ENCODE assay signal across 10 cellular contexts in genomic region chr2:69163556-69163955, GRCh38.
DNase-seq lines count a peak whose midpoint lies in the region; ATAC-seq and TF ChIP-seq lines count a peak whose summit lies in the region.
"Had no signal": no experiment of that assay in that cellular context is flagged by ENCODE, and none has a peak within 500 bp of the region (broad histone marks: within the 10 kb centered on the region; RNA-seq: fewer than 3 reads in every experiment).

No MANE protein-coding gene starts in this region.

- H3K4ac ChIP-seq in IMR-90 (ENCODE audit: low read depth, low read length) (peak overlapping the region; percentile 76), mesendoderm (ENCODE audit: low read depth, low read length) (peak overlapping the region; percentile 17)

- no peak for DNase-seq in IMR-90
- DNase-seq in caudate nucleus (lab: John Stamatoyannopoulos, UW) = no peak
- DNase-seq in mesendoderm = no peak
- DNase-seq in transverse colon = no peak
- no peak for DNase-seq in HAP-1 (ENCODE audit: low spot score in 2 of 2)
- no peak for DNase-seq in right lobe of liver
- DNase-seq in HUDEP-2 (lab: John Stamatoyannopoulos, UW; ENCODE audit: unreplicated experiment in 76 of 76) = no peak
- DNase-seq: central memory CD4-positive, alpha-beta T cell; NCI-H187; NCI-H526 treated with DMSO at 0.1 percent for 48 hours had no signal

- no peak for TF ChIP-seq POLR2A in IMR-90 (IDR thresholded peaks at IDR 0.05; ENCODE audit: low read depth, low read length)
- no peak for TF ChIP-seq POLR2A in transverse colon (IDR thresholded peaks at IDR 0.05)
- TF ChIP-seq POLR2A in right lobe of liver (IDR thresholded peaks at IDR 0.05) = no peak

- H4K20me1 ChIP-seq in IMR-90 (ENCODE audit: insufficient read depth, low read length) = no peaks in the 10 kb centered on the region; the same call in 1 of the 2 replicates

- H3K9me1 ChIP-seq in IMR-90 (ENCODE audit: insufficient read depth, low read length) = peaks cover 31% of the 10 kb centered on the region

- intact Hi-C loops in IMR-90 (cut with micrococcal nuclease) = loop anchor here (2.0 kb wide), 1 partner anchor 143 kb away; no protein-coding TSS in a partner anchor
- intact Hi-C loops in transverse colon (cut with DNase I; ENCODE audit: low total_unique reads) = no loop called here
- intact Hi-C loops in right lobe of liver (cut with DNase I) = no loop called here

- CTCF ChIA-PET in IMR-90 (lab: Yijun Ruan, JAX) = no interaction called here

- no CpG with 5 or more reads among the region's 7 CpGs for WGBS in IMR-90 (ENCODE audit: extremely low coverage in 2 of 2, insufficient read length in 1 of 2), 2 experiments
- WGBS in mesendoderm (ENCODE audit: extremely low coverage, insufficient coverage, low lambda C conversion rate) = no CpG with 5 or more reads among the region's 7 CpGs
- 78 to 94% methylated on average over 7 of the region's 7 CpGs for WGBS in transverse colon (ENCODE audit: low coverage in 1 of 2), 2 donors
- 86% methylated on average over 7 of the region's 7 CpGs for WGBS in right lobe of liver (ENCODE audit: insufficient coverage, low coverage, low lambda C conversion rate, missing lambda C conversion rate)

- H3K79me1 ChIP-seq in IMR-90 (ENCODE audit: low read depth in 1 of 2, low read length in 2 of 2) = peaks cover 22 to 69% of the 10 kb centered on the region in 2 experiments; a peak in 3 of 4 replicates
- no peaks in the 10 kb centered on the region for H3K79me1 ChIP-seq in mesendoderm (ENCODE audit: low read length)

- H4K8ac ChIP-seq in IMR-90 (ENCODE audit: low read depth in 2 of 2, low read length in 2 of 2) (peak overlapping the region; percentile 38 to 86), mesendoderm (ENCODE audit: low read depth, low read length) (no peak overlapping the region)

- H3K4me2 ChIP-seq in IMR-90 (ENCODE audit: low read depth, low read length) = no peak overlapping the region; the same call in 1 of the 2 replicates
- no peak overlapping the region for H3K4me2 ChIP-seq in mesendoderm (ENCODE audit: low read length)

- peak overlapping the region; percentile 90 for H4K91ac ChIP-seq in IMR-90 (ENCODE audit: insufficient read depth, low read depth, low read length)

- H3K9ac ChIP-seq in IMR-90 (ENCODE audit: low read depth, low read length) (no peak overlapping the region; the same call in 1 of the 2 replicates), mesendoderm (ENCODE audit: low read length) (no peak overlapping the region)

- no peak for ATAC-seq in IMR-90 (ENCODE audit: low read depth)
- no peak for ATAC-seq in right lobe of liver

- H3K23ac ChIP-seq in IMR-90 (ENCODE audit: low read depth, low read length) (peak overlapping the region; percentile 97), mesendoderm (ENCODE audit: low read length) (peak overlapping the region; percentile 7)

- TF ChIP-seq RAD21 in IMR-90 (IDR thresholded peaks at IDR 0.05; ENCODE audit: low read length) = no peak

- in situ Hi-C loops in IMR-90 (cut with MboI; ENCODE audit: low sequenced_read_pairs) (no loop called here), transverse colon (cut with MboI; ENCODE audit: low pct_ligation_motif_present in 1 of 4, low pct_unique_long_range_greater_than_20kb in 1 of 4, low sequenced_read_pairs in 3 of 4) (no loop called here), HAP-1 (cut with MboI; ENCODE audit: low sequenced_read_pairs) (no loop called here)

- peak overlapping the region; percentile 69 for H4K5ac ChIP-seq in IMR-90 (ENCODE audit: low read depth, low read length)
- no peak overlapping the region for H4K5ac ChIP-seq in mesendoderm (ENCODE audit: low read length)

- H3K27ac ChIP-seq in IMR-90 (ENCODE audit: insufficient read depth, low read length) = peak overlapping the region; percentile 27
- peak overlapping the region; percentile 48 for H3K27ac ChIP-seq in caudate nucleus (ENCODE audit: low read depth, low read length)
- H3K27ac ChIP-seq in mesendoderm (ENCODE audit: low read depth, low read length) = peak overlapping the region; percentile 80
- peak overlapping the region; percentile 65 to 75 (median 70) for H3K27ac ChIP-seq in transverse colon
- H3K27ac ChIP-seq in right lobe of liver = peak overlapping the region in 1 of 3 donors; percentile 32

- H3K56ac ChIP-seq in IMR-90 (ENCODE audit: extremely low read depth, insufficient read depth, low read length) = peak overlapping the region; percentile 67
- peak overlapping the region; percentile 35 for H3K56ac ChIP-seq in mesendoderm (ENCODE audit: low read length)

- H3K4me3 ChIP-seq in IMR-90 (ENCODE audit: insufficient read depth, low read depth, low read length) (no peak overlapping the region), mesendoderm (ENCODE audit: low read length) (no peak overlapping the region), transverse colon (no peak overlapping the region), HAP-1 (no peak overlapping the region), right lobe of liver (no peak overlapping the region)

- peak overlapping the region; percentile 97; the same call in 2 of the 3 replicates for H2BK15ac ChIP-seq in IMR-90 (ENCODE audit: low read depth, low read length)
- no peak overlapping the region for H2BK15ac ChIP-seq in mesendoderm (replicated peaks; ENCODE audit: low read depth)

- H3K14ac ChIP-seq in IMR-90 (replicated peaks; ENCODE audit: low read depth, low read length) = peak overlapping the region; percentile 90

- H3K18ac ChIP-seq in IMR-90 (ENCODE audit: low read depth, low read length) (peak overlapping the region; percentile 92), mesendoderm (ENCODE audit: low read length) (peak overlapping the region; percentile 36)

- BruUV-seq in IMR-90 (replicated peaks; lab: Mats Ljungman, UMichigan) = no TSS peak

- H2BK120ac ChIP-seq in IMR-90 (ENCODE audit: low read depth, low read length) (peak overlapping the region; percentile 97), mesendoderm (ENCODE audit: low read depth, low read length) (peak overlapping the region; percentile 65)

- H3K9me3 ChIP-seq in IMR-90 (ENCODE audit: control insufficient read depth, insufficient read depth, low read length) (no peaks in the 10 kb centered on the region), transverse colon (no peaks in the 10 kb centered on the region), HAP-1 (no peaks in the 10 kb centered on the region), right lobe of liver (no peaks in the 10 kb centered on the region)

- H2AK5ac ChIP-seq in IMR-90 (ENCODE audit: low read depth, low read length) (peak overlapping the region; percentile 98), mesendoderm (ENCODE audit: low read length) (peak overlapping the region; percentile 6)

- H3K4me1 ChIP-seq in IMR-90 (ENCODE audit: control insufficient read depth, insufficient read depth, low read length) (peaks cover 21% of the 10 kb centered on the region), mesendoderm (ENCODE audit: control insufficient read depth, low read depth, low read length) (peaks cover 31% of the 10 kb centered on the region), transverse colon (peaks cover 17 to 48% (median 19%) of the 10 kb centered on the region in 4 donors), HAP-1 (peaks cover 6% of the 10 kb centered on the region; the same call in 1 of the 2 replicates), right lobe of liver (peaks cover 0 to 14% (median 0%) of the 10 kb centered on the region in 4 donors)

- no peak overlapping the region for H2AFZ ChIP-seq in IMR-90 (replicated peaks; ENCODE audit: low read length, poor library complexity)

- peaks cover 39% of the 10 kb centered on the region for H3K36me3 ChIP-seq in IMR-90 (ENCODE audit: control insufficient read depth, insufficient read depth, low read length)
- no peaks in the 10 kb centered on the region for H3K36me3 ChIP-seq in mesendoderm (ENCODE audit: control insufficient read depth, insufficient read depth, low read length)
- no peaks in the 10 kb centered on the region for H3K36me3 ChIP-seq in transverse colon
- H3K36me3 ChIP-seq in HAP-1 (replicated peaks) = no peaks in the 10 kb centered on the region
- H3K36me3 ChIP-seq in right lobe of liver = no peaks in the 10 kb centered on the region

- no peak overlapping the region for H2AK9ac ChIP-seq in IMR-90 (replicated peaks; ENCODE audit: low read depth, low read length, poor library complexity)

- dilution Hi-C loops in IMR-90 (cut with HindIII; ENCODE audit: low sequenced_read_pairs, unreplicated experiment) = no loop called here

- H3K27me3 ChIP-seq in IMR-90 (ENCODE audit: control insufficient read depth, insufficient read depth, low read length) (no peaks in the 10 kb centered on the region), mesendoderm (ENCODE audit: insufficient read depth, low read length, poor library complexity) (no peaks in the 10 kb centered on the region), transverse colon (no peaks in the 10 kb centered on the region), HAP-1 (ENCODE audit: low read depth) (no peaks in the 10 kb centered on the region), right lobe of liver (no peaks in the 10 kb centered on the region)

- H2BK5ac ChIP-seq in IMR-90 (ENCODE audit: low read depth, low read length, poor library complexity, severe bottlenecking) = peak overlapping the region; percentile 84
- H2BK5ac ChIP-seq in mesendoderm (ENCODE audit: low read length) = peak overlapping the region; percentile 88

- POLR2A ChIA-PET in IMR-90 (lab: Charles Lee; ENCODE audit: unreplicated experiment) = no interaction called here

- TF ChIP-seq EP300 in transverse colon (IDR thresholded peaks at IDR 0.05; ENCODE audit: low read depth) = no peak

- peak overlapping the region; percentile 97 for H2BK20ac ChIP-seq in IMR-90 (ENCODE audit: low read depth, low read length)

- no peaks in the 10 kb centered on the region for H3K79me2 ChIP-seq in mesendoderm (ENCODE audit: control insufficient read depth, insufficient read depth, low read length)

- TF ChIP-seq CTCF in IMR-90 (conservative IDR thresholded peaks at IDR 0.05; ENCODE audit: low read depth, low read length) (no peak), transverse colon (IDR thresholded peaks at IDR 0.05) (no peak), right lobe of liver (IDR thresholded peaks at IDR 0.05) (no peak)

TF ChIP-seq in IMR-90, 13 proteins besides CTCF, POLR2A, EP300 and RAD21 (continues in another document):
- TF ChIP-seq MAZ (IDR thresholded peaks at IDR 0.05; ENCODE audit: borderline replicate concordance, low read depth, low read length) = no peak
- TF ChIP-seq RCOR1 (IDR thresholded peaks at IDR 0.05; ENCODE audit: insufficient replicate concordance, low read length) = no peak
- TF ChIP-seq NFE2L2 (IDR thresholded peaks at IDR 0.05; ENCODE audit: low read depth, low read length) = no peak
- no peak for TF ChIP-seq RFX5 (IDR thresholded peaks at IDR 0.05; ENCODE audit: low read depth, low read length)
- TF ChIP-seq ELK1 (IDR thresholded peaks at IDR 0.05; ENCODE audit: borderline replicate concordance, low read depth, low read length) = no peak
